25 cellular contexts compared by ENCODE assay signal in the genomic region with DNA sequence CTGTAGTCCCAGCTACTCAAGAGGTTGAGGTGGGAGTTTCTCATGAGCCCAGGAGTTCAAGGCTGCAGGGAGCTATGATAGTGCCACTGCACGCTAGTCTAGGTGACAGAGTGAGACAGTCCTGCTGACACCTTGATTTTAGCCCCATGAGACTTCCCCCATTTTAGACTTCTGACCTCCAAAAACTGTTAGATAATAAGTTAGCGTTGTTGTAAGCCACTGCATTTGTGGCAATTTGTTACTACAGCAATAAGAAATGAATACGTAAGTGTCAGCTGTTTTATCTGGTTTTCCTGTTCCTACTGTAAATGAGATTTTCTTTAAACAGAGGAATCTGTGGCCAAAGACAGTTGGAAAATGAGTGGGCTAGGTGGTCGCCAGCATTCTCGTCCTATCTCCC.
DNase-seq lines count a peak whose midpoint lies in the region; ATAC-seq and TF ChIP-seq lines count a peak whose summit lies in the region.
"Had no signal": no experiment of that assay in that cellular context is flagged by ENCODE, and none has a peak within 500 bp of the region (broad histone marks: within the 10 kb centered on the region; RNA-seq: fewer than 3 reads in every experiment).

No MANE protein-coding gene starts in this region.

- intact Hi-C loops in sigmoid colon (cut with DNase I) = no loop called here
- intact Hi-C loops in head of caudate nucleus (cut with DNase I) = no loop called here

- H3K4me1 Mint-ChIP-seq in stimulated activated naive CD8-positive, alpha-beta T cell treated with anti-CD3 and anti-CD28 coated beads, Interleukin-15, amount 100 ng/mL, for 72 hours = peaks cover 16% of the 10 kb centered on the region
- peaks cover 17 to 24% of the 10 kb centered on the region in 2 donors for H3K4me1 Mint-ChIP-seq in immature natural killer cell

- H3K9ac ChIP-seq in MM.1S (ENCODE audit: low read length) = no peak overlapping the region

- TF ChIP-seq POLR2A in sigmoid colon (IDR thresholded peaks at IDR 0.05) = no peak

- H3K27ac ChIP-seq in sigmoid colon (peak overlapping the region; percentile 71 to 81 (median 78)), MM.1S (ENCODE audit: low read length) (no peak overlapping the region)
- H3K27ac ChIP-seq: foreskin keratinocyte, VCaP had no signal

- H4K20me1 ChIP-seq in MM.1S (ENCODE audit: insufficient read depth, low read length) = peaks cover 19% of the 10 kb centered on the region; the same call in 1 of the 2 replicates

- peaks cover 91% of the 10 kb centered on the region for H3K79me2 ChIP-seq in MM.1S (ENCODE audit: low read length)

- WGBS in sigmoid colon, 2 donors = 63 to 86% methylated on average over 5 of the region's 5 CpGs

- no peaks in the 10 kb centered on the region for H3F3A ChIP-seq in MM.1S (ENCODE audit: insufficient read depth, low read length)

- TF ChIP-seq CTCF in sigmoid colon (IDR thresholded peaks at IDR 0.05) = no peak
- no peak for TF ChIP-seq CTCF in MM.1S (IDR thresholded peaks at IDR 0.05; ENCODE audit: low read length)

- H3K9me2 ChIP-seq in MM.1S (replicated peaks; ENCODE audit: insufficient read depth, low read length) = no peaks in the 10 kb centered on the region

- no peaks in the 10 kb centered on the region for H3K36me3 ChIP-seq in sigmoid colon
- H3K36me3 ChIP-seq in MM.1S (replicated peaks; ENCODE audit: insufficient read depth, low read length) = no peaks in the 10 kb centered on the region

- H3K9me3 Mint-ChIP-seq in stimulated activated naive CD8-positive, alpha-beta T cell treated with anti-CD3 and anti-CD28 coated beads, Interleukin-15, amount 100 ng/mL, for 72 hours = no peaks in the 10 kb centered on the region
- H3K9me3 Mint-ChIP-seq in immature natural killer cell = no peaks in the 10 kb centered on the region
- H3K9me3 Mint-ChIP-seq: activated CD4-positive, alpha-beta memory T cell treated with anti-CD3 and anti-CD28 coated beads for 36 hours; activated naive CD4-positive, alpha-beta T cell treated with anti-CD3 and anti-CD28 coated beads, Interleukin-2, amount 50 U/mL, for 24 hours; activated T-cell treated with anti-CD3 and anti-CD28 coated beads, Interleukin-2, amount 50 U/mL, for 4 hours; stimulated activated naive CD8-positive, alpha-beta T cell treated with anti-CD3 and anti-CD28 coated beads, Interleukin-15, Interleukin-2, amounts not matched to agents 100 ng/mL and 50 ng/mL, for 24 hours had no signal

- no peak for TF ChIP-seq EP300 in sigmoid colon (IDR thresholded peaks at IDR 0.05)

- DNase-seq in stimulated activated naive CD8-positive, alpha-beta T cell treated with anti-CD3 and anti-CD28 coated beads, Interleukin-15, amount 100 ng/mL, for 72 hours = no peak
- no peak for DNase-seq in stimulated activated naive CD8-positive, alpha-beta T cell treated with anti-CD3 and anti-CD28 coated beads, Interleukin-15, Interleukin-2, amounts not matched to agents 100 U/mL and 50 U/mL, for 24 hours
- no peak for DNase-seq in immature natural killer cell
- DNase-seq in sigmoid colon = no peak
- DNase-seq in activated T-cell treated with anti-CD3 and anti-CD28 coated beads, Interleukin-2, amount 50 U/mL, for 1 hour = no peak
- no peak for DNase-seq in head of caudate nucleus
- DNase-seq in MM.1S = no peak
- DNase-seq: activated CD4-positive, alpha-beta memory T cell treated with anti-CD3 and anti-CD28 coated beads for 36 hours; activated T-cell treated with anti-CD3 and anti-CD28 coated beads, Interleukin-2, amount 50 U/mL, for 4 hours; DMS 273 treated with DMSO at 0.1 percent for 48 hours; foreskin keratinocyte; GDM1; H7; kidney glomerular epithelial cell; mucosa of descending colon; NCI-H1436 treated with DMSO at 0.1 percent for 48 hours; NCI-H69; SHP77; T-helper 1 cell had no signal

- no peak overlapping the region for H3K4me3 Mint-ChIP-seq in stimulated activated naive CD8-positive, alpha-beta T cell treated with anti-CD3 and anti-CD28 coated beads, Interleukin-15, amount 100 ng/mL, for 72 hours
- H3K4me3 Mint-ChIP-seq in immature natural killer cell = peak overlapping the region; percentile 7 to 66 (median 62)
- H3K4me3 Mint-ChIP-seq: activated CD4-positive, alpha-beta memory T cell treated with anti-CD3 and anti-CD28 coated beads for 36 hours; activated naive CD4-positive, alpha-beta T cell treated with anti-CD3 and anti-CD28 coated beads, Interleukin-2, amount 50 U/mL, for 24 hours; activated T-cell treated with anti-CD3 and anti-CD28 coated beads, Interleukin-2, amount 50 U/mL, for 4 hours; CD14-positive monocyte; stimulated activated naive CD8-positive, alpha-beta T cell treated with anti-CD3 and anti-CD28 coated beads, Interleukin-15, Interleukin-2, amounts not matched to agents 100 ng/mL and 50 ng/mL, for 24 hours had no signal

- H3K27ac Mint-ChIP-seq in stimulated activated naive CD8-positive, alpha-beta T cell treated with anti-CD3 and anti-CD28 coated beads, Interleukin-15, amount 100 ng/mL, for 72 hours = peak overlapping the region; percentile 14 to 75
- peak overlapping the region in 3 of 6 donors; percentile 48 to 78 (median 51) for H3K27ac Mint-ChIP-seq in immature natural killer cell
- H3K27ac Mint-ChIP-seq: activated CD4-positive, alpha-beta memory T cell treated with anti-CD3 and anti-CD28 coated beads for 36 hours; activated naive CD4-positive, alpha-beta T cell treated with anti-CD3 and anti-CD28 coated beads, Interleukin-2, amount 50 U/mL, for 24 hours; stimulated activated naive CD8-positive, alpha-beta T cell treated with anti-CD3 and anti-CD28 coated beads, Interleukin-15, Interleukin-2, amounts not matched to agents 100 ng/mL and 50 ng/mL, for 24 hours had no signal

- no peak for ATAC-seq in stimulated activated naive CD8-positive, alpha-beta T cell treated with anti-CD3 and anti-CD28 coated beads, Interleukin-15, amount 100 ng/mL, for 72 hours
- ATAC-seq in stimulated activated naive CD8-positive, alpha-beta T cell treated with anti-CD3 and anti-CD28 coated beads, Interleukin-15, Interleukin-2, amounts not matched to agents 100 U/mL and 50 U/mL, for 24 hours = no peak
- no peak for ATAC-seq in HG03135 (IDR thresholded peaks at IDR 0.05; ENCODE audit: unreplicated experiment)
- ATAC-seq: activated T-cell treated with anti-CD3 and anti-CD28 coated beads, Interleukin-2, amount 50 U/mL, for 4 hours; foreskin keratinocyte; HepG2; mucosa of descending colon had no signal

- peaks cover 0 to 86% (median 81%) of the 10 kb centered on the region in 4 donors for H3K4me1 ChIP-seq in sigmoid colon
- H3K4me1 ChIP-seq in MM.1S (ENCODE audit: low read length) = no peaks in the 10 kb centered on the region

- no peaks in the 10 kb centered on the region for H3K9me3 ChIP-seq in sigmoid colon
- no peaks in the 10 kb centered on the region for H3K9me3 ChIP-seq in MM.1S (replicated peaks; ENCODE audit: insufficient read depth, low read length)
- H3K9me3 ChIP-seq: mucosa of descending colon had no signal

- H3K4me3 ChIP-seq in sigmoid colon (no peak overlapping the region), MM.1S (ENCODE audit: low read length) (no peak overlapping the region)
- H3K4me3 ChIP-seq: mucosa of descending colon had no signal

- H3K27me3 ChIP-seq in sigmoid colon (no peaks in the 10 kb centered on the region), MM.1S (replicated peaks; ENCODE audit: insufficient read depth, low read length) (no peaks in the 10 kb centered on the region)
- H3K27me3 ChIP-seq: foreskin keratinocyte had no signal

- H2AFZ ChIP-seq in MM.1S (ENCODE audit: low read length) = no peak overlapping the region

- H3K27me3 Mint-ChIP-seq in stimulated activated naive CD8-positive, alpha-beta T cell treated with anti-CD3 and anti-CD28 coated beads, Interleukin-15, amount 100 ng/mL, for 72 hours = no peaks in the 10 kb centered on the region
- H3K27me3 Mint-ChIP-seq in immature natural killer cell (ENCODE audit: low read depth in 3 of 3) = peaks cover 0 to 4% (median 1%) of the 10 kb centered on the region in 3 donors
- H3K27me3 Mint-ChIP-seq: activated CD4-positive, alpha-beta memory T cell treated with anti-CD3 and anti-CD28 coated beads for 36 hours; activated naive CD4-positive, alpha-beta T cell treated with anti-CD3 and anti-CD28 coated beads, Interleukin-2, amount 50 U/mL, for 24 hours; stimulated activated naive CD8-positive, alpha-beta T cell treated with anti-CD3 and anti-CD28 coated beads, Interleukin-15, Interleukin-2, amounts not matched to agents 100 ng/mL and 50 ng/mL, for 24 hours had no signal

- peaks cover 0 to 9% (median 0%) of the 10 kb centered on the region in 3 donors for H3K36me3 Mint-ChIP-seq in immature natural killer cell
- H3K36me3 Mint-ChIP-seq: activated CD4-positive, alpha-beta memory T cell treated with anti-CD3 and anti-CD28 coated beads for 36 hours; activated naive CD4-positive, alpha-beta T cell treated with anti-CD3 and anti-CD28 coated beads, Interleukin-2, amount 50 U/mL, for 24 hours had no signal

- no peak overlapping the region for H3K4me2 ChIP-seq in MM.1S (ENCODE audit: low read depth, low read length)

Comparison
In these comparisons a context has a peak if more than half of its experiments do, and no peak if none do; other contexts are left out.
1. H3K4me3 Mint-ChIP-seq: peak in immature natural killer cell (5 of 5); none in stimulated activated naive CD8-positive, alpha-beta T cell treated with anti-CD3 and anti-CD28 coated beads, Interleukin-15, amount 100 ng/mL, for 72 hours (0 of 2).